Comparison of ENCODE assay signal across 20 cellular contexts in the genomic region with DNA sequence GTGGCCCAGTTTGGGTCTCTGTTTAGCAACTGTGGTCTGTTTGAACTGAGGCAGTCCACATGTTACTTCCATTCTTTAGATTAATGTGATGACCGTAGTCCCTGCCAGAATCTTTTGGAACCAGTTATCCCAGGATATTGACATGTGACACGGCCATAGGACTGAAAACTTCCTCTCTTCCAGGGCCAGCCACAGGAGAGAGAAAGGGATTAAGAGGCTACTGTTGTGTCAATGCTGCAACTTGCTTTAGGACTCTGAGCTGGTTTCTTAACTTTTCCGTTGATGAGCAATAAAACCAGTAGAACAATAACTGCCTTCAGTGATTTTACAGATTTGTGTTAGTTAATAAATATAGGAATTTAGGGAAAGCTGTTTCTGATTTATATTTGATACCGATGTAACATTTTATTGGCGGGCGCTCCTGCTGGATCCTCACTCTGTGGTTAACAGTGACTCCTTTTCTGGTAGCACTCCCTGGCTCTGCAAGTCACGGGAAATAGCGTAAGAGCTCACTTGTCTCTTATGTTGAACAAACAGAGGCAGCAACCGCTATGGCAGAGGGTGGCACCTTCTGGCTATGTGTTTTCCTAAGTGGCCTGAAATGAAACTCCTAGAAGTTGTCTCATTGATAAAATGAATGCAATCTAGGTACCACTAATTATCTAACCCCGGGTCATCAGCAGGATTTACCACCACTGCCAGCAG. TPM values are rescaled to one million over a fixed set of nuclear protein-coding genes. Genes with fewer than 3 reads are reported as not detected.
A peak's percentile ranks its signal among the peaks of the same experiment; 100 is the strongest.
DNase-seq lines count a peak whose midpoint lies in the region; ATAC-seq and TF ChIP-seq lines count a peak whose summit lies in the region.
"Had no signal": no experiment of that assay in that cellular context is flagged by ENCODE, and none has a peak within 500 bp of the region (broad histone marks: within the 10 kb centered on the region; RNA-seq: fewer than 3 reads in every experiment).

No MANE protein-coding gene starts in this region.

- no peaks in the 10 kb centered on the region for H3K36me3 Mint-ChIP-seq in activated CD4-positive, alpha-beta T cell treated with anti-CD3 and anti-CD28 coated beads for 36 hours (ENCODE audit: low read depth)
- no peaks in the 10 kb centered on the region for H3K36me3 Mint-ChIP-seq in CD4-positive, alpha-beta memory T cell
- H3K36me3 Mint-ChIP-seq: IgD-negative memory B cell had no signal

- H3K27ac ChIP-seq in brain microvascular endothelial cell (no peak overlapping the region), hepatocyte (peak overlapping the region; percentile 26)
- H3K27ac ChIP-seq in CD4-positive, alpha-beta memory T cell (ENCODE audit: low read depth, low read length) = no peak overlapping the region
- H3K27ac ChIP-seq: SK-N-MC, upper lobe of left lung, WERI-Rb-1 had no signal

- DNase-seq in A172 (ENCODE audit: low spot score) (peak; percentile 60), H4 (ENCODE audit: low spot score) (peak; percentile 37), brain microvascular endothelial cell (no peak), hepatocyte (ENCODE audit: low spot score) (peak; percentile 32), dedifferentiated amniotic fluid mesenchymal stem cell (ENCODE audit: extremely low spot score) (no peak)
- DNase-seq in activated CD4-positive, CD25-positive, alpha-beta regulatory T cell treated with anti-CD3 and anti-CD28 coated beads, Interleukin-2, amount 50 U/mL, for 72 hours = no peak
- DNase-seq in activated CD4-positive, alpha-beta T cell treated with anti-CD3 and anti-CD28 coated beads for 36 hours = no peak
- DNase-seq in CD4-positive, alpha-beta memory T cell = no peak
- DNase-seq: activated naive CD4-positive, alpha-beta T cell treated with anti-CD3 and anti-CD28 coated beads, Interleukin-2, amount 50 U/mL, for 16 hours; AML-193; central memory CD4-positive, alpha-beta T cell; DND-41; erythroblast; mucosa of descending colon; NCI-H1436; stimulated activated CD8-positive, alpha-beta memory T cell treated with anti-CD3 and anti-CD28 coated beads, Interleukin-4, amount 100 ng/mL, for 48 hours; upper lobe of left lung; WERI-Rb-1 had no signal

- TF ChIP-seq CTCF in brain microvascular endothelial cell (IDR thresholded peaks at IDR 0.05; ENCODE audit: low read depth, low read length, missing control alignments) (no peak), hepatocyte (IDR thresholded peaks at IDR 0.05; ENCODE audit: poor library complexity) (no peak)

- POLR2A ChIA-PET in activated CD4-positive, alpha-beta T cell treated with anti-CD3 and anti-CD28 coated beads for 36 hours (lab: Charles Lee) = no interaction called here
- POLR2A ChIA-PET in CD4-positive, alpha-beta memory T cell (lab: Charles Lee; ENCODE audit: partially characterized antibody) = no interaction called here

- no peaks in the 10 kb centered on the region for H3K4me1 Mint-ChIP-seq in activated CD4-positive, alpha-beta T cell treated with anti-CD3 and anti-CD28 coated beads for 36 hours
- H3K4me1 Mint-ChIP-seq in CD4-positive, alpha-beta memory T cell = no peaks in the 10 kb centered on the region
- H3K4me1 Mint-ChIP-seq: IgD-negative memory B cell had no signal

- H3K27me3 Mint-ChIP-seq in activated CD4-positive, alpha-beta T cell treated with anti-CD3 and anti-CD28 coated beads for 36 hours = peaks cover 8% of the 10 kb centered on the region
- H3K27me3 Mint-ChIP-seq in CD4-positive, alpha-beta memory T cell = no peaks in the 10 kb centered on the region
- H3K27me3 Mint-ChIP-seq: IgD-negative memory B cell had no signal

- H3K4me1 ChIP-seq in hepatocyte (ENCODE audit: insufficient read depth) = peaks cover 3% of the 10 kb centered on the region
- H3K4me1 ChIP-seq in CD4-positive, alpha-beta memory T cell (ENCODE audit: insufficient read depth, low read length) = no peaks in the 10 kb centered on the region
- H3K4me1 ChIP-seq: upper lobe of left lung had no signal

- in situ Hi-C loops in brain microvascular endothelial cell (cut with HindIII; ENCODE audit: low pct_ligation_motif_present, low sequenced_read_pairs) = no loop called here

- no peak overlapping the region for H3K4me3 Mint-ChIP-seq in activated CD4-positive, alpha-beta T cell treated with anti-CD3 and anti-CD28 coated beads for 36 hours
- H3K4me3 Mint-ChIP-seq in CD4-positive, alpha-beta memory T cell = no peak overlapping the region
- H3K4me3 Mint-ChIP-seq: IgD-negative memory B cell had no signal

- peak overlapping the region; percentile 2 for H2AFZ ChIP-seq in hepatocyte

- ATAC-seq in activated CD4-positive, alpha-beta T cell treated with anti-CD3 and anti-CD28 coated beads for 36 hours = no peak
- ATAC-seq: mucosa of descending colon had no signal

- H3K4me3 ChIP-seq in brain microvascular endothelial cell (ENCODE audit: low read depth, low read length) (peak overlapping the region; percentile 32), hepatocyte (no peak overlapping the region)
- H3K4me3 ChIP-seq in CD4-positive, alpha-beta memory T cell (ENCODE audit: low read length in 2 of 2) = no peak overlapping the region
- H3K4me3 ChIP-seq: mucosa of descending colon, SK-N-MC, upper lobe of left lung had no signal

- peak overlapping the region; percentile 61 for H3K4me2 ChIP-seq in hepatocyte

- H3K27me3 ChIP-seq in brain microvascular endothelial cell (replicated peaks) (no peaks in the 10 kb centered on the region), hepatocyte (no peaks in the 10 kb centered on the region)
- no peaks in the 10 kb centered on the region for H3K27me3 ChIP-seq in CD4-positive, alpha-beta memory T cell (ENCODE audit: insufficient read depth, low read length)
- H3K27me3 ChIP-seq: upper lobe of left lung had no signal

- intact Hi-C loops in activated CD4-positive, alpha-beta T cell treated with anti-CD3 and anti-CD28 coated beads for 36 hours (cut with DNase I, micrococcal nuclease) = no loop called here
- intact Hi-C loops in CD4-positive, alpha-beta memory T cell (cut with micrococcal nuclease) = no loop called here

- no peaks in the 10 kb centered on the region for H4K20me1 ChIP-seq in hepatocyte (ENCODE audit: insufficient read depth, poor library complexity, severe bottlenecking)

- 26% methylated on average over 10 of the region's 10 CpGs for WGBS in hepatocyte (ENCODE audit: low lambda C conversion rate, missing lambda C conversion rate)

- no peaks in the 10 kb centered on the region for H3K9me3 ChIP-seq in hepatocyte (ENCODE audit: low read depth)
- H3K9me3 ChIP-seq in CD4-positive, alpha-beta memory T cell (ENCODE audit: control insufficient read depth in 1 of 2, low read length in 2 of 2) = no peaks in the 10 kb centered on the region
- H3K9me3 ChIP-seq: mucosa of descending colon, upper lobe of left lung had no signal

- H3K27ac Mint-ChIP-seq in activated CD4-positive, alpha-beta T cell treated with anti-CD3 and anti-CD28 coated beads for 36 hours = no peak overlapping the region
- H3K27ac Mint-ChIP-seq in CD4-positive, alpha-beta memory T cell = no peak overlapping the region
- H3K27ac Mint-ChIP-seq: IgD-negative memory B cell had no signal

- no peaks in the 10 kb centered on the region for H3K36me3 ChIP-seq in brain microvascular endothelial cell (replicated peaks)
- H3K36me3 ChIP-seq in hepatocyte (replicated peaks; ENCODE audit: insufficient read depth, low read depth) = no peaks in the 10 kb centered on the region
- no peaks in the 10 kb centered on the region for H3K36me3 ChIP-seq in CD4-positive, alpha-beta memory T cell (ENCODE audit: insufficient read depth, low read length)
- H3K36me3 ChIP-seq: upper lobe of left lung, WERI-Rb-1 had no signal

- H3K9me3 Mint-ChIP-seq in activated CD4-positive, alpha-beta T cell treated with anti-CD3 and anti-CD28 coated beads for 36 hours (ENCODE audit: low read depth) = peaks cover 8% of the 10 kb centered on the region
- H3K9me3 Mint-ChIP-seq in CD4-positive, alpha-beta memory T cell = peaks cover 0 to 16% (median 5%) of the 10 kb centered on the region in 8 donors

- no peaks in the 10 kb centered on the region for H3K79me2 ChIP-seq in hepatocyte

- H3K9me2 ChIP-seq in hepatocyte (replicated peaks; ENCODE audit: insufficient read depth) = no peaks in the 10 kb centered on the region

- CTCF ChIA-PET in activated CD4-positive, alpha-beta T cell treated with anti-CD3 and anti-CD28 coated beads for 36 hours (lab: Charles Lee) = no interaction called here
- CTCF ChIA-PET in CD4-positive, alpha-beta memory T cell (lab: Charles Lee; ENCODE audit: partially characterized antibody) = no interaction called here

RNA-seq across cellular contexts. Expression of a gene that starts 2.5 kb away (rescaled TPM):
- 87.7 and 92.1 TPM in 2 replicates for total RNA-seq in A172 (2014; rRNA removed; shearing (Covaris generic))
- 108 and 110 TPM in 2 replicates for total RNA-seq in H4 (2014; rRNA removed; shearing (Covaris generic))
- total RNA-seq in hepatocyte = 70.9 and 88.5 TPM in 2 replicates
- polyA plus RNA-seq in hepatocyte = 13.7 and 16.1 TPM in 2 replicates
- not detected for total RNA-seq in activated CD4-positive, alpha-beta T cell treated with anti-CD3 and anti-CD28 coated beads for 36 hours
- not detected for total RNA-seq in CD4-positive, alpha-beta memory T cell
- polyA plus RNA-seq in CD4-positive, alpha-beta memory T cell = not detected
- polyA plus RNA-seq: IgD-negative memory B cell had no signal

Comparison
In these comparisons a context has a peak if more than half of its experiments do, and no peak if none do; other contexts are left out.
1. DNase-seq: peak in A172 (single experiment), H4 (single experiment) and hepatocyte (single experiment); none in brain microvascular endothelial cell (single experiment), activated CD4-positive, CD25-positive, alpha-beta regulatory T cell treated with anti-CD3 and anti-CD28 coated beads, Interleukin-2, amount 50 U/mL, for 72 hours (single experiment), activated CD4-positive, alpha-beta T cell treated with anti-CD3 and anti-CD28 coated beads for 36 hours (single experiment), dedifferentiated amniotic fluid mesenchymal stem cell (single experiment) and CD4-positive, alpha-beta memory T cell (0 of 5).
2. RNA of a gene that starts 2.5 kb away (total RNA-seq): 108 to 110 TPM in H4, 87.7 to 92.1 TPM in A172 and 70.9 to 88.5 TPM in hepatocyte; not detected in activated CD4-positive, alpha-beta T cell treated with anti-CD3 and anti-CD28 coated beads for 36 hours and not detected in CD4-positive, alpha-beta memory T cell; every median in the first group is over 10 times any median in the second.